2 cellular contexts compared by ENCODE assay signal in the genomic region with DNA sequence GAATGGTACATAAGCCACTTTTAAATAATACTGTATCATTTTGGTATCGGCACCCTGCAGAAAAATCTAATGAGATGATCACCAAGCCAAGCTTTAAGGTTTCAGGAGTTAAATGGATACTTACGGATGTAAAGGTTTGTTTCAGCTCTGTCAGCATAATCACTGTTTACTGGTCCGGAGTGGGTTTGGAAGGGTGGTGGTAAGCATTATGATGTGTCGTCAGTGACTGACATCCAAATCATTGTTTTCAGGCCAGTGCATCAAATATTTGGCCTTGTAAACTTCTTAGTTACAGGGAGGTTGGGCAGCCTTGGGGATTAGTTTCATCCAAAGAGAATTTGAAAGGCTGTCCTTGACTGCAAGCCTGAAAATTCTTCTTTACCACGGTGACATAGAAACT.
A peak's percentile ranks its signal among the peaks of the same experiment; 100 is the strongest.
TF ChIP-seq lines count a peak whose summit lies in the region.

No MANE protein-coding gene starts in this region.

TF ChIP-seq in A549, 52 proteins besides CTCF, POLR2A, EP300 and RAD21:
- no peak for TF ChIP-seq ZSCAN20 (CRISPR knock-in tag; IDR thresholded peaks at IDR 0.05)
- peak; percentile 73 for TF ChIP-seq MAFK (IDR thresholded peaks at IDR 0.05; ENCODE audit: partially characterized antibody)

TF ChIP-seq in IMR-90, 13 proteins besides CTCF, POLR2A, EP300 and RAD21:
- no peak for TF ChIP-seq FOS (IDR thresholded peaks at IDR 0.05; ENCODE audit: low read depth, low read length)
- TF ChIP-seq MAFK (IDR thresholded peaks at IDR 0.05; ENCODE audit: low read depth, low read length), result peak; percentile 39; the same call in 1 of the 2 replicates
TF ChIP-seq in IMR-90: peak in this region for 1.
